ENCODE assay signal across 8 cellular contexts in genomic region chr1:159945483-159946241, GRCh38. TPM values are rescaled to one million over a fixed set of nuclear protein-coding genes. Genes with fewer than 3 reads are reported as not detected.
DNase-seq lines count a peak whose midpoint lies in the region; ATAC-seq and TF ChIP-seq lines count a peak whose summit lies in the region.

A gene with protein sequence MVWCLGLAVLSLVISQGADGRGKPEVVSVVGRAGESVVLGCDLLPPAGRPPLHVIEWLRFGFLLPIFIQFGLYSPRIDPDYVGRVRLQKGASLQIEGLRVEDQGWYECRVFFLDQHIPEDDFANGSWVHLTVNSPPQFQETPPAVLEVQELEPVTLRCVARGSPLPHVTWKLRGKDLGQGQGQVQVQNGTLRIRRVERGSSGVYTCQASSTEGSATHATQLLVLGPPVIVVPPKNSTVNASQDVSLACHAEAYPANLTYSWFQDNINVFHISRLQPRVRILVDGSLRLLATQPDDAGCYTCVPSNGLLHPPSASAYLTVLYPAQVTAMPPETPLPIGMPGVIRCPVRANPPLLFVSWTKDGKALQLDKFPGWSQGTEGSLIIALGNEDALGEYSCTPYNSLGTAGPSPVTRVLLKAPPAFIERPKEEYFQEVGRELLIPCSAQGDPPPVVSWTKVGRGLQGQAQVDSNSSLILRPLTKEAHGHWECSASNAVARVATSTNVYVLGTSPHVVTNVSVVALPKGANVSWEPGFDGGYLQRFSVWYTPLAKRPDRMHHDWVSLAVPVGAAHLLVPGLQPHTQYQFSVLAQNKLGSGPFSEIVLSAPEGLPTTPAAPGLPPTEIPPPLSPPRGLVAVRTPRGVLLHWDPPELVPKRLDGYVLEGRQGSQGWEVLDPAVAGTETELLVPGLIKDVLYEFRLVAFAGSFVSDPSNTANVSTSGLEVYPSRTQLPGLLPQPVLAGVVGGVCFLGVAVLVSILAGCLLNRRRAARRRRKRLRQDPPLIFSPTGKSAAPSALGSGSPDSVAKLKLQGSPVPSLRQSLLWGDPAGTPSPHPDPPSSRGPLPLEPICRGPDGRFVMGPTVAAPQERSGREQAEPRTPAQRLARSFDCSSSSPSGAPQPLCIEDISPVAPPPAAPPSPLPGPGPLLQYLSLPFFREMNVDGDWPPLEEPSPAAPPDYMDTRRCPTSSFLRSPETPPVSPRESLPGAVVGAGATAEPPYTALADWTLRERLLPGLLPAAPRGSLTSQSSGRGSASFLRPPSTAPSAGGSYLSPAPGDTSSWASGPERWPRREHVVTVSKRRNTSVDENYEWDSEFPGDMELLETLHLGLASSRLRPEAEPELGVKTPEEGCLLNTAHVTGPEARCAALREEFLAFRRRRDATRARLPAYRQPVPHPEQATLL (minus strand): TSS chr1:159945613. CDS start chr1:159943454, 2,159 bp downstream.

- POLR2A ChIA-PET in BJ (lab: Charles Lee): no interaction called here

- peak; percentile 46 for TF ChIP-seq POLR2A in right lobe of liver (IDR thresholded peaks at IDR 0.05)

- peak; percentile 60 for TF ChIP-seq CTCF in BJ (IDR thresholded peaks at IDR 0.05; ENCODE audit: insufficient read depth, low read depth, low read length)
- TF ChIP-seq CTCF in right lobe of liver (IDR thresholded peaks at IDR 0.05): peak; percentile 51 to 67 (median 57)

- peaks cover 14% of the 10 kb centered on the region for H3K4me1 ChIP-seq in HAP-1
- peaks cover 0 to 20% (median 3%) of the 10 kb centered on the region in 4 donors for H3K4me1 ChIP-seq in right lobe of liver

- no peak for DNase-seq in BJ (ENCODE audit: low read depth)
- peak; percentile 89 to 96 for DNase-seq in HAP-1 (ENCODE audit: low spot score in 2 of 2)
- peak; percentile 77 for DNase-seq in NCI-H2196 treated with DMSO at 0.1 percent for 48 hours (lab: John Stamatoyannopoulos, UW; ENCODE audit: unreplicated experiment)
- peak; percentile 71 to 72 for DNase-seq in activated CD4-positive, alpha-beta T cell treated with anti-CD3 and anti-CD28 coated beads, Interleukin-2, amount 50 U/mL, for 4 hours
- peak; percentile 40 to 83 for DNase-seq in dermis microvascular lymphatic vessel endothelial cell (ENCODE audit: low read depth in 2 of 2)
- peak; percentile 83 to 92 (median 87) for DNase-seq in right lobe of liver
- peak; percentile 78 for DNase-seq in stimulated activated CD4-positive, alpha-beta T cell treated with anti-CD3 and anti-CD28 coated beads, Interleukin-4, amount 100 ng/mL, for 1 hour

- intact Hi-C loops in right lobe of liver (cut with DNase I): no loop called here

- in situ Hi-C loops in HAP-1 (cut with MboI; ENCODE audit: low sequenced_read_pairs): loop anchor here (25.0 kb wide), 2 partner anchors 292 to 417 kb away; partner anchors contain the start of gene NHLH1

- H3K36me3 ChIP-seq in BJ (ENCODE audit: control insufficient read depth, insufficient read depth, low read length) (no peaks in the 10 kb centered on the region), HAP-1 (replicated peaks) (no peaks in the 10 kb centered on the region), right lobe of liver (no peaks in the 10 kb centered on the region)

- CTCF ChIA-PET in BJ (lab: Yijun Ruan, JAX): interaction anchor here (1.0 to 39.5 kb wide), 8 partner anchors 8 to 146 kb away, joined by 3 to 889 read pairs (median 4); partner anchors contain the start of gene SLAMF9

- H3K27ac ChIP-seq in right lobe of liver: peak within 1 kb of the TSS in 2 of 3 donors; percentile 15 to 69

- ATAC-seq in right lobe of liver: peak; percentile 86 to 91 (median 87)
- ATAC-seq in HG03457 (IDR thresholded peaks at IDR 0.05; ENCODE audit: unreplicated experiment): no peak

- peaks cover 18% of the 10 kb centered on the region for H3K27me3 ChIP-seq in BJ (ENCODE audit: control insufficient read depth, insufficient read depth, low read length)
- H3K27me3 ChIP-seq in HAP-1 (ENCODE audit: low read depth): no peaks in the 10 kb centered on the region
- no peaks in the 10 kb centered on the region for H3K27me3 ChIP-seq in right lobe of liver

- H3K9me3 ChIP-seq in HAP-1: no peaks in the 10 kb centered on the region
- no peaks in the 10 kb centered on the region for H3K9me3 ChIP-seq in right lobe of liver

- WGBS in right lobe of liver (ENCODE audit: insufficient coverage, low coverage, low lambda C conversion rate, missing lambda C conversion rate): under 1% methylated on average over 27 of the region's 58 CpGs

- H3K4me3 ChIP-seq in BJ (ENCODE audit: low read depth, low read length): peak within 1 kb of the TSS; percentile 25
- H3K4me3 ChIP-seq in HAP-1: peak within 1 kb of the TSS; percentile 43
- H3K4me3 ChIP-seq in right lobe of liver: peak within 1 kb of the TSS; percentile 52 to 74 (median 52)

RNA-seq across cellular contexts. Expression of the gene that starts here (rescaled TPM):
- not detected in 2 replicates for polyA plus RNA-seq in BJ (2011; rRNA removed)
- not detected in 2 replicates for polyA minus RNA-seq in BJ (2011; rRNA and poly(A)+ RNA removed)
- total RNA-seq in dermis microvascular lymphatic vessel endothelial cell: not detected in 2 replicates
- total RNA-seq in right lobe of liver: 10 to 100 TPM in 5 of 6 experiments, 1 to 10 TPM in 1; 2.2 to 53.7 (median 16.6) TPM

Comparison
In these comparisons a context has a peak if more than half of its experiments do, and no peak if none do; other contexts are left out.
1. Peak in DNase-seq in dermis microvascular lymphatic vessel endothelial cell; RNA of the gene not detected or under 1 TPM.